Comparison of ENCODE assay signal across 1 cellular context in genomic region chr12:103273645-103274044, GRCh38.
TF ChIP-seq lines count a peak whose summit lies in the region.

No MANE protein-coding gene starts in this region.

TF ChIP-seq in GM12878, 131 proteins besides CTCF, POLR2A, EP300 and RAD21 (continued from another document):
- TF ChIP-seq ZBTB4 (CRISPR knock-in tag; IDR thresholded peaks at IDR 0.05) (no peak), E2F8 (IDR thresholded peaks at IDR 0.05; ENCODE audit: low read depth, partially characterized antibody) (no peak), CREM (IDR thresholded peaks at IDR 0.05; ENCODE audit: low read depth) (no peak), ZSCAN29 (IDR thresholded peaks at IDR 0.05) (no peak), CUX1 (IDR thresholded peaks at IDR 0.05; ENCODE audit: insufficient replicate concordance, low read depth, low read length) (no peak), MTA2 (IDR thresholded peaks at IDR 0.05; ENCODE audit: low read depth) (peak; percentile 40; the same call in 1 of the 2 replicates), ZNF217 (IDR thresholded peaks at IDR 0.05) (no peak), NR2F1 (conservative IDR thresholded peaks at IDR 0.05) (no peak), SUPT20H (IDR thresholded peaks at IDR 0.05; ENCODE audit: borderline replicate concordance, control insufficient read depth, low read depth, low read length) (no peak), MYB (IDR thresholded peaks at IDR 0.05; ENCODE audit: borderline replicate concordance, low read depth, low read length) (no peak)
